Comparison of ENCODE assay signal across 1 cellular context in the genomic region with DNA sequence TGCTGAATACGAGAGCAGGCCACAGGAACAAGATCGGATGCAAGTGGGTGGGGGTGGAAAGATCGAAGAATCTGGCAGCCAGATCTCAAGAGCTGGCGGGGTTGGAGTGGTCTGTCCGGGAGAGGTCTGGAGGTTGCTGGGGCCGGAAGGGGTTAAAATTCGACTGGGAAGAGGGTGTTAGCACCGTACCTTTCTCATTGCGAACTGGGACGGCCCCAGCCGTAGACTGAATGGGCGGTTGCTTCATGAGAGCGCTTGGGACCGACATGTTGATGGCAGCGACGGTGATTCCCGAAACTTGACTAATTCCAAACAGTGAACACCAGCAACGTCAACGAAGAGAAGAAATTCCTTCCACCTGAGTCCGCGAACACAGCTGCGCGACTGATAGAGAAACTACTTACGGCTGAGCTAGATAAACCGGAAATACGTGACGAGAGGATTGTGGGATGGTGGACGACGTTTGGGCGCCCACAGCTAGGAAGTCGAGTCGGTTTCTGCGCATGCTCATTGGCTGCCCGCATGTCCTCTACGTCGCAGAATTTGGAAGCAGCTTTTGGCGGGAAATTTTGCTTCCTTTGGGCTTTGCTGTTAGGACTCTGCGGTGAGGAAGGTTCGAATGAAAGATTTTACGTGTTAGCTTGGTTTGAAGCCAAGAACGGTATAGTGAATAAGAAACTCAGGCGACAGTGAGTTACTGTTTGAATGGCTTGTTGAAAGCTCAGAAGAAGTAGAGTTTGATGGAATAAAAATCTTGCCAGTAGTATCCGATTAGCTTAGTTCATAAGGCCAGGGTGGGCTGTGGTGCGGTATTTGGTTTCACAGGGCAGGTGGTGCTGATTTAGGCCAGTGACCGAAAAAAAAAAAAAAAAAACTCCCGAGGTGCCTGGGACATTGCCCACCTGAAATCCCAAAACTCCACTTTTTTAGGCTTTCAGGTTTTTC.
TF ChIP-seq lines count a peak whose summit lies in the region.

A gene with protein sequence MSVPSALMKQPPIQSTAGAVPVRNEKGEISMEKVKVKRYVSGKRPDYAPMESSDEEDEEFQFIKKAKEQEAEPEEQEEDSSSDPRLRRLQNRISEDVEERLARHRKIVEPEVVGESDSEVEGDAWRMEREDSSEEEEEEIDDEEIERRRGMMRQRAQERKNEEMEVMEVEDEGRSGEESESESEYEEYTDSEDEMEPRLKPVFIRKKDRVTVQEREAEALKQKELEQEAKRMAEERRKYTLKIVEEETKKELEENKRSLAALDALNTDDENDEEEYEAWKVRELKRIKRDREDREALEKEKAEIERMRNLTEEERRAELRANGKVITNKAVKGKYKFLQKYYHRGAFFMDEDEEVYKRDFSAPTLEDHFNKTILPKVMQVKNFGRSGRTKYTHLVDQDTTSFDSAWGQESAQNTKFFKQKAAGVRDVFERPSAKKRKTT (minus strand): TSS at position 389 of the 945 bp plus-strand sequence. CDS start 121 bp downstream, at position 268.

TF ChIP-seq in HepG2, 621 proteins besides CTCF, POLR2A, EP300 and RAD21 (continued from another document and continues in another):
- TF ChIP-seq, protein P1, sequence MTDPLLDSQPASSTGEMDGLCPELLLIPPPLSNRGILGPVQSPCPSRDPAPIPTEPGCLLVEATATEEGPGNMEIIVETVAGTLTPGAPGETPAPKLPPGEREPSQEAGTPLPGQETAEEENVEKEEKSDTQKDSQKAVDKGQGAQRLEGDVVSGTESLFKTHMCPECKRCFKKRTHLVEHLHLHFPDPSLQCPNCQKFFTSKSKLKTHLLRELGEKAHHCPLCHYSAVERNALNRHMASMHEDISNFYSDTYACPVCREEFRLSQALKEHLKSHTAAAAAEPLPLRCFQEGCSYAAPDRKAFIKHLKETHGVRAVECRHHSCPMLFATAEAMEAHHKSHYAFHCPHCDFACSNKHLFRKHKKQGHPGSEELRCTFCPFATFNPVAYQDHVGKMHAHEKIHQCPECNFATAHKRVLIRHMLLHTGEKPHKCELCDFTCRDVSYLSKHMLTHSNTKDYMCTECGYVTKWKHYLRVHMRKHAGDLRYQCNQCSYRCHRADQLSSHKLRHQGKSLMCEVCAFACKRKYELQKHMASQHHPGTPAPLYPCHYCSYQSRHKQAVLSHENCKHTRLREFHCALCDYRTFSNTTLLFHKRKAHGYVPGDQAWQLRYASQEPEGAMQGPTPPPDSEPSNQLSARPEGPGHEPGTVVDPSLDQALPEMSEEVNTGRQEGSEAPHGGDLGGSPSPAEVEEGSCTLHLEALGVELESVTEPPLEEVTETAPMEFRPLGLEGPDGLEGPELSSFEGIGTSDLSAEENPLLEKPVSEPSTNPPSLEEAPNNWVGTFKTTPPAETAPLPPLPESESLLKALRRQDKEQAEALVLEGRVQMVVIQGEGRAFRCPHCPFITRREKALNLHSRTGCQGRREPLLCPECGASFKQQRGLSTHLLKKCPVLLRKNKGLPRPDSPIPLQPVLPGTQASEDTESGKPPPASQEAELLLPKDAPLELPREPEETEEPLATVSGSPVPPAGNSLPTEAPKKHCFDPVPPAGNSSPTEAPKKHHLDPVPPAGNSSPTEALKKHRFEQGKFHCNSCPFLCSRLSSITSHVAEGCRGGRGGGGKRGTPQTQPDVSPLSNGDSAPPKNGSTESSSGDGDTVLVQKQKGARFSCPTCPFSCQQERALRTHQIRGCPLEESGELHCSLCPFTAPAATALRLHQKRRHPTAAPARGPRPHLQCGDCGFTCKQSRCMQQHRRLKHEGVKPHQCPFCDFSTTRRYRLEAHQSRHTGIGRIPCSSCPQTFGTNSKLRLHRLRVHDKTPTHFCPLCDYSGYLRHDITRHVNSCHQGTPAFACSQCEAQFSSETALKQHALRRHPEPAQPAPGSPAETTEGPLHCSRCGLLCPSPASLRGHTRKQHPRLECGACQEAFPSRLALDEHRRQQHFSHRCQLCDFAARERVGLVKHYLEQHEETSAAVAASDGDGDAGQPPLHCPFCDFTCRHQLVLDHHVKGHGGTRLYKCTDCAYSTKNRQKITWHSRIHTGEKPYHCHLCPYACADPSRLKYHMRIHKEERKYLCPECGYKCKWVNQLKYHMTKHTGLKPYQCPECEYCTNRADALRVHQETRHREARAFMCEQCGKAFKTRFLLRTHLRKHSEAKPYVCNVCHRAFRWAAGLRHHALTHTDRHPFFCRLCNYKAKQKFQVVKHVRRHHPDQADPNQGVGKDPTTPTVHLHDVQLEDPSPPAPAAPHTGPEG (CRISPR knock-in tag; IDR thresholded peaks at IDR 0.05) = peak; percentile 82
- TF ChIP-seq ZNF501 (CRISPR knock-in tag; IDR thresholded peaks at IDR 0.05) (peak; percentile 64), ZNF143 (CRISPR knock-in tag; IDR thresholded peaks at IDR 0.05) (peak; percentile 87), SP4 (CRISPR knock-in tag; IDR thresholded peaks at IDR 0.05) (peak; percentile 59; the same call in 1 of the 2 replicates), ZNF607 (CRISPR knock-in tag; IDR thresholded peaks at IDR 0.05; ENCODE audit: borderline replicate concordance) (no peak; the same call in 1 of the 2 replicates), CENPT (CRISPR knock-in tag; IDR thresholded peaks at IDR 0.05; ENCODE audit: low read depth) (no peak), HNRNPL (IDR thresholded peaks at IDR 0.05; ENCODE audit: low read depth, low read length) (no peak), KAT8 (CRISPR knock-in tag; IDR thresholded peaks at IDR 0.05) (peak; percentile 97), SUZ12 (IDR thresholded peaks at IDR 0.05; ENCODE audit: low read depth, low read length) (no peak), ZNF766 (CRISPR knock-in tag; IDR thresholded peaks at IDR 0.05; ENCODE audit: borderline replicate concordance) (no peak), ATF6 (CRISPR knock-in tag; conservative IDR thresholded peaks at IDR 0.05) (peak; percentile 93), MEF2D (CRISPR knock-in tag; IDR thresholded peaks at IDR 0.05) (peak; percentile 84), SALL1 (CRISPR knock-in tag; IDR thresholded peaks at IDR 0.05) (peak; percentile 75), GLI4 (CRISPR knock-in tag; IDR thresholded peaks at IDR 0.05; ENCODE audit: borderline replicate concordance) (no peak), HMGXB4 (CRISPR knock-in tag; IDR thresholded peaks at IDR 0.05; ENCODE audit: borderline replicate concordance in 1 of 2, low read depth in 1 of 2) (peak; percentile 31 to 80; a peak in 1 of 4 replicates), HNRNPUL1 (IDR thresholded peaks at IDR 0.05; ENCODE audit: low read depth, low read length) (no peak), ZNF850 (CRISPR knock-in tag; conservative IDR thresholded peaks at IDR 0.05) (no peak), SNAPC5 (CRISPR knock-in tag; IDR thresholded peaks at IDR 0.05; ENCODE audit: borderline replicate concordance) (no peak), MYNN (CRISPR knock-in tag; IDR thresholded peaks at IDR 0.05; ENCODE audit: low read depth) (no peak), ZBTB1 (CRISPR knock-in tag; IDR thresholded peaks at IDR 0.05; ENCODE audit: borderline replicate concordance) (no peak), ZKSCAN1 (IDR thresholded peaks at IDR 0.05; ENCODE audit: low read length) (no peak), LBX2 (CRISPR knock-in tag; IDR thresholded peaks at IDR 0.05; ENCODE audit: borderline replicate concordance) (no peak), ZNF274 (CRISPR knock-in tag; IDR thresholded peaks at IDR 0.05) (peak; percentile 78), TGIF2 (CRISPR knock-in tag; IDR thresholded peaks at IDR 0.05) (peak; percentile 50; the same call in 1 of the 2 replicates), HMG20A (CRISPR knock-in tag; IDR thresholded peaks at IDR 0.05; ENCODE audit: borderline replicate concordance) (no peak), TEF (CRISPR knock-in tag; IDR thresholded peaks at IDR 0.05) (no peak), FOXK2 (IDR thresholded peaks at IDR 0.05) (peak; percentile 10; the same call in 1 of the 2 replicates), ZNF205 (CRISPR knock-in tag; IDR thresholded peaks at IDR 0.05) (no peak), YY1 (IDR thresholded peaks at IDR 0.05; ENCODE audit: insufficient read depth, insufficient replicate concordance, low read depth, low read length) (peak; percentile 25), ZBTB3 (CRISPR knock-in tag; IDR thresholded peaks at IDR 0.05; ENCODE audit: borderline replicate concordance, low read depth) (no peak), SRSF4 (IDR thresholded peaks at IDR 0.05; ENCODE audit: low read depth, low read length, poor library complexity, severe bottlenecking) (no peak), FOXA3 (CRISPR knock-in tag; IDR thresholded peaks at IDR 0.05) (peak; percentile 56), CAMTA2 (CRISPR knock-in tag; IDR thresholded peaks at IDR 0.05; ENCODE audit: borderline replicate concordance) (no peak)
- TF ChIP-seq, protein P2, sequence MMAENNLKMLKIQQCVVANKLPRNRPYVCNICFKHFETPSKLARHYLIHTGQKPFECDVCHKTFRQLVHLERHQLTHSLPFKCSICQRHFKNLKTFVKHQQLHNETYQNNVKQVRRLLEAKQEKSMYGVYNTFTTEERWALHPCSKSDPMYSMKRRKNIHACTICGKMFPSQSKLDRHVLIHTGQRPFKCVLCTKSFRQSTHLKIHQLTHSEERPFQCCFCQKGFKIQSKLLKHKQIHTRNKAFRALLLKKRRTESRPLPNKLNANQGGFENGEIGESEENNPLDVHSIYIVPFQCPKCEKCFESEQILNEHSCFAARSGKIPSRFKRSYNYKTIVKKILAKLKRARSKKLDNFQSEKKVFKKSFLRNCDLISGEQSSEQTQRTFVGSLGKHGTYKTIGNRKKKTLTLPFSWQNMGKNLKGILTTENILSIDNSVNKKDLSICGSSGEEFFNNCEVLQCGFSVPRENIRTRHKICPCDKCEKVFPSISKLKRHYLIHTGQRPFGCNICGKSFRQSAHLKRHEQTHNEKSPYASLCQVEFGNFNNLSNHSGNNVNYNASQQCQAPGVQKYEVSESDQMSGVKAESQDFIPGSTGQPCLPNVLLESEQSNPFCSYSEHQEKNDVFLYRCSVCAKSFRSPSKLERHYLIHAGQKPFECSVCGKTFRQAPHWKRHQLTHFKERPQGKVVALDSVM (CRISPR knock-in tag; IDR thresholded peaks at IDR 0.05) = no peak
- TF ChIP-seq, protein P3, sequence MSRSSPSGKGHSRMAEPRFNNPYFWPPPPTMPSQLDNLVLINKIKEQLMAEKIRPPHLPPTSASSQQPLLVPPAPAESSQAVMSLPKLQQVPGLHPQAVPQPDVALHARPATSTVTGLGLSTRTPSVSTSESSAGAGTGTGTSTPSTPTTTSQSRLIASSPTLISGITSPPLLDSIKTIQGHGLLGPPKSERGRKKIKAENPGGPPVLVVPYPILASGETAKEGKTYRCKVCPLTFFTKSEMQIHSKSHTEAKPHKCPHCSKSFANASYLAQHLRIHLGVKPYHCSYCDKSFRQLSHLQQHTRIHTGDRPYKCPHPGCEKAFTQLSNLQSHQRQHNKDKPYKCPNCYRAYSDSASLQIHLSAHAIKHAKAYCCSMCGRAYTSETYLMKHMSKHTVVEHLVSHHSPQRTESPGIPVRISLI (CRISPR knock-in tag; IDR thresholded peaks at IDR 0.05; ENCODE audit: borderline replicate concordance) = no peak
- TF ChIP-seq, protein P4, sequence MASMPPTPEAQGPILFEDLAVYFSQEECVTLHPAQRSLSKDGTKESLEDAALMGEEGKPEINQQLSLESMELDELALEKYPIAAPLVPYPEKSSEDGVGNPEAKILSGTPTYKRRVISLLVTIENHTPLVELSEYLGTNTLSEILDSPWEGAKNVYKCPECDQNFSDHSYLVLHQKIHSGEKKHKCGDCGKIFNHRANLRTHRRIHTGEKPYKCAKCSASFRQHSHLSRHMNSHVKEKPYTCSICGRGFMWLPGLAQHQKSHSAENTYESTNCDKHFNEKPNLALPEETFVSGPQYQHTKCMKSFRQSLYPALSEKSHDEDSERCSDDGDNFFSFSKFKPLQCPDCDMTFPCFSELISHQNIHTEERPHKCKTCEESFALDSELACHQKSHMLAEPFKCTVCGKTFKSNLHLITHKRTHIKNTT (CRISPR knock-in tag; IDR thresholded peaks at IDR 0.05) = no peak
- TF ChIP-seq, protein P5, sequence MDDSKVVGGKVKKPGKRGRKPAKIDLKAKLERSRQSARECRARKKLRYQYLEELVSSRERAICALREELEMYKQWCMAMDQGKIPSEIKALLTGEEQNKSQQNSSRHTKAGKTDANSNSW (CRISPR knock-in tag; IDR thresholded peaks at IDR 0.05; ENCODE audit: borderline replicate concordance) = no peak
